Comparison of ENCODE assay signal across 14 cellular contexts in the genomic region with DNA sequence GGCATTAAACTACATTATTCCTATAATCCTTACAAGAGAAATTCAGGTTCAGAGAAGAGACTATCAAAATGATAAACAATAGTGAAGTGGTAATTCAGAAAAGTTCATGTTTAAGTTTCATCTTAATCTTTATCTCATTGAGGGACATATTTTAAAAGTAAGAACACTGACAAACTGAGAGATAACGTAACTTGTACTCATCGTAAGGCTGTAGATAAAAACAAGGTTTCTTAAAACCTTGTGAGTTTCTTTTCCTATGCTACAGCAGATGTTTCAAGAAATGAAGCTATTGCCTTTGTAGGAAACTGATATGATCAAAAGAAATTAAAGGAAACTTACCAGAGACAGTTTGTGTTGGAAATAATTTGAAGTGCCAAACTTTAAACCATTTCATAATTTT.
"Had no signal": no experiment of that assay in that cellular context is flagged by ENCODE, and none has a peak within 500 bp of the region (broad histone marks: within the 10 kb centered on the region; RNA-seq: fewer than 3 reads in every experiment).

No MANE protein-coding gene starts in this region.

- H3K36me3 ChIP-seq: colonic mucosa, left ventricle myocardium inferior, ovary, SJCRH30, upper lobe of left lung had no signal

- H3K4me3 ChIP-seq: colonic mucosa, left ventricle myocardium inferior, ovary, SJCRH30, upper lobe of left lung had no signal

- H3K27me3 Mint-ChIP-seq: memory B cell had no signal

- H3K9me3 ChIP-seq: colonic mucosa, left ventricle myocardium inferior, ovary, SJCRH30, upper lobe of left lung had no signal

- H3K4me3 Mint-ChIP-seq: memory B cell, nephron progenitor cell had no signal

- H3K4me1 ChIP-seq: colonic mucosa had no signal

- H3K27ac Mint-ChIP-seq: memory B cell, nephron progenitor cell had no signal

- H3K27me3 ChIP-seq: colonic mucosa, ovary, SJCRH30, upper lobe of left lung had no signal

- DNase-seq: caudate nucleus; colonic mucosa; foreskin melanocyte; kidney; left ventricle myocardium inferior; nephron progenitor cell; ovary; SJCRH30; stimulated activated CD4-positive, alpha-beta T cell treated with anti-CD3 and anti-CD28 coated beads, Interleukin-12 subunit alpha, Interleukin-12 subunit beta, amount 100 ng/mL, for 4 hours; stimulated activated CD4-positive, alpha-beta T cell treated with anti-CD3 and anti-CD28 coated beads, Interleukin-2, amount 100 ng/mL, for 48 hours; stimulated activated naive CD4-positive, alpha-beta T cell treated with Interleukin-2 at 50 U/mL for 16 hours; upper lobe of left lung had no signal

- H3K27ac ChIP-seq: colonic mucosa, left ventricle myocardium inferior, ovary, RWPE1, SJCRH30, upper lobe of left lung had no signal

- H3K9me3 Mint-ChIP-seq: memory B cell had no signal
